In the genomic region with DNA sequence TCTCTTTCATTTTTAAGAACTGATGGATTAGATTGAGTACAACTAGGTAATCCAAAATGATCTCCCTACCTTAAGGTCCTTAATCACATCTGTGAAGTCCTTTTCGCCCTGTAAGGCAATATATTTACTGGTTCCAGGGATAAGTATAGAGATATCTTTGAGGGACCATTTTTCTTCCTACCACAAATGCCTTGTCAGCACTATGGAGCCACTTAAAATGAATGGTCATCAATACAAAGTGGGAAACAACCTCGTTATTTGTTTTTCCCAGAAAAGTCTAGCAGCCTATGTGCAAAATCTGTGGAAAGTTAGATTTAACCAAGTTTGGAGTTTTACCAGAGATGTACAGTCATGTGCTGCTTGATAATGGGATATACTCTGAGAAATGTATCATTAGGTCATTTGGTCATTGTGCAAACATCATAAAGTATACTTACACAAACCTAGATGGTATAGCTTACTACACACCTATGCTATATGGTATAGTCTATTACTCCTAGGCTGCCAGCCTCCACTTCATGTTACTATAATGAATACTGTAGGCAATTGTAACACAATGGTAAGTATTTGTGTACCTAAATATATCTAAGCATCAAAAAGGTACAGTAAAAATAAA, we compare ENCODE assay signal across 30 cellular contexts.
"Had no signal": no experiment of that assay in that cellular context is flagged by ENCODE, and none has a peak within 500 bp of the region (broad histone marks: within the 10 kb centered on the region; RNA-seq: fewer than 3 reads in every experiment).

No MANE protein-coding gene starts in this region.

- H3K27me3 Mint-ChIP-seq: activated CD4-positive, alpha-beta memory T cell treated with anti-CD3 and anti-CD28 coated beads for 36 hours; activated CD4-positive, alpha-beta T cell treated with anti-CD3 and anti-CD28 coated beads for 36 hours; activated CD4-positive, alpha-beta T cell treated with anti-CD3 and anti-CD28 coated beads, Interleukin-2, amount 10 ng/mL, durations not matched to agents 24 days and 14 days; activated CD8-positive, alpha-beta memory T cell treated with anti-CD3 and anti-CD28 coated beads, Interleukin-2, amount 10 ng/mL, durations not matched to agents 7 days and 5 days; activated naive CD4-positive, alpha-beta T cell treated with anti-CD3 and anti-CD28 coated beads, Interleukin-2, amount 10 ng/mL, durations not matched to agents 7 days and 5 days; activated naive CD8-positive, alpha-beta T cell treated with anti-CD3 and anti-CD28 coated beads, Interleukin-2, amount 10 ng/mL, durations not matched to agents 7 days and 5 days; central memory CD8-positive, alpha-beta T cell; dendritic cell treated with granulocyte-macrophage colony-stimulating factor and Interleukin-4, amounts not matched to agents 40 ng/mL and 50 ng/mL, for 4 days had no signal

- H3K36me3 ChIP-seq: ascending aorta, brain microvascular endothelial cell had no signal

- DNase-seq: activated CD4-positive, alpha-beta memory T cell treated with anti-CD3 and anti-CD28 coated beads for 36 hours; activated CD4-positive, alpha-beta T cell treated with anti-CD3 and anti-CD28 coated beads for 36 hours; activated CD4-positive, alpha-beta T cell treated with anti-CD3 and anti-CD28 coated beads, Interleukin-2, amount 10 ng/mL, durations not matched to agents 24 days and 14 days; activated CD4-positive, CD25-positive, alpha-beta regulatory T cell; activated CD4-positive, CD25-positive, alpha-beta regulatory T cell treated with anti-CD3 and anti-CD28 coated beads, Interleukin-2, amount 50 U/mL, for 72 hours; activated CD8-positive, alpha-beta memory T cell treated with anti-CD3 and anti-CD28 coated beads, Interleukin-2, amount 10 ng/mL, durations not matched to agents 7 days and 5 days; activated CD8-positive, alpha-beta memory T cell treated with anti-CD3 and anti-CD28 coated beads, Interleukin-2, amount 50 U/mL, for 4 hours; activated CD8-positive, alpha-beta T cell treated with anti-CD3 and anti-CD28 coated beads, Interleukin-2, amount 10 ng/mL, durations not matched to agents 7 days and 5 days; activated gamma-delta T cell; activated naive CD4-positive, alpha-beta T cell; activated naive CD4-positive, alpha-beta T cell treated with anti-CD3 and anti-CD28 coated beads, Interleukin-2, amount 10 ng/mL, durations not matched to agents 7 days and 5 days; activated naive CD8-positive, alpha-beta T cell treated with anti-CD3 and anti-CD28 coated beads, Interleukin-2, amount 10 ng/mL, durations not matched to agents 7 days and 5 days; activated T-cell treated with anti-CD3 and anti-CD28 coated beads, Interleukin-2, amount 50 U/mL, for 1 hour; activated T-cell treated with anti-CD3 and anti-CD28 coated beads, Interleukin-2, amount 50 U/mL, for 48 hours; brain microvascular endothelial cell; dorsolateral prefrontal cortex; effector memory CD4-positive, alpha-beta T cell; endodermal cell; foreskin fibroblast; head of caudate nucleus; T-helper 2 cell had no signal

- H3K27ac Mint-ChIP-seq: activated CD4-positive, alpha-beta memory T cell treated with anti-CD3 and anti-CD28 coated beads for 36 hours; activated CD4-positive, alpha-beta T cell treated with anti-CD3 and anti-CD28 coated beads for 36 hours; activated CD4-positive, alpha-beta T cell treated with anti-CD3 and anti-CD28 coated beads, Interleukin-2, amount 10 ng/mL, durations not matched to agents 24 days and 14 days; activated CD8-positive, alpha-beta memory T cell treated with anti-CD3 and anti-CD28 coated beads, Interleukin-2, amount 10 ng/mL, durations not matched to agents 7 days and 5 days; activated CD8-positive, alpha-beta T cell treated with anti-CD3 and anti-CD28 coated beads, Interleukin-2, amount 10 ng/mL, durations not matched to agents 7 days and 5 days; activated naive CD4-positive, alpha-beta T cell treated with anti-CD3 and anti-CD28 coated beads, Interleukin-2, amount 10 ng/mL, durations not matched to agents 7 days and 5 days; activated naive CD4-positive, alpha-beta T cell treated with anti-CD3 and anti-CD28 coated beads, Interleukin-2, amount 50 U/mL, for 72 hours; activated naive CD8-positive, alpha-beta T cell treated with anti-CD3 and anti-CD28 coated beads, Interleukin-2, amount 10 ng/mL, durations not matched to agents 7 days and 5 days; activated T-helper 1 cell treated with anti-CD3 and anti-CD28 coated beads, Interleukin-12 subunit alpha, Interleukin-12 subunit beta, Interleukin-2, Interleukin-4 antibody, amounts not matched to agents 30 ng/mL and 10 ng/mL and 1 ng/mL, durations not matched to agents 14 hours and 24 hours and 36 hours; dendritic cell treated with granulocyte-macrophage colony-stimulating factor and Interleukin-4, amounts not matched to agents 40 ng/mL and 50 ng/mL, for 4 days; endodermal cell had no signal

- ATAC-seq: activated CD4-positive, alpha-beta T cell treated with anti-CD3 and anti-CD28 coated beads for 36 hours; activated CD8-positive, alpha-beta memory T cell treated with anti-CD3 and anti-CD28 coated beads, Interleukin-2, amount 10 ng/mL, durations not matched to agents 7 days and 5 days; activated CD8-positive, alpha-beta T cell treated with anti-CD3 and anti-CD28 coated beads, Interleukin-2, amount 10 ng/mL, durations not matched to agents 7 days and 5 days; activated naive CD4-positive, alpha-beta T cell treated with anti-CD3 and anti-CD28 coated beads, Interleukin-2, amount 50 U/mL, for 72 hours; esophagus mucosa had no signal

- H3K36me3 Mint-ChIP-seq: activated CD4-positive, alpha-beta memory T cell treated with anti-CD3 and anti-CD28 coated beads for 36 hours; activated CD8-positive, alpha-beta memory T cell treated with anti-CD3 and anti-CD28 coated beads, Interleukin-2, amount 10 ng/mL, durations not matched to agents 7 days and 5 days; activated naive CD4-positive, alpha-beta T cell treated with anti-CD3 and anti-CD28 coated beads, Interleukin-2, amount 10 ng/mL, durations not matched to agents 7 days and 5 days; activated naive CD4-positive, alpha-beta T cell treated with anti-CD3 and anti-CD28 coated beads, Interleukin-2, amount 50 U/mL, for 72 hours; activated naive CD8-positive, alpha-beta T cell treated with anti-CD3 and anti-CD28 coated beads, Interleukin-2, amount 10 ng/mL, durations not matched to agents 7 days and 5 days had no signal

- H3K4me1 Mint-ChIP-seq: activated CD4-positive, alpha-beta T cell treated with anti-CD3 and anti-CD28 coated beads for 36 hours; activated CD4-positive, alpha-beta T cell treated with anti-CD3 and anti-CD28 coated beads, Interleukin-2, amount 10 ng/mL, durations not matched to agents 24 days and 14 days; activated CD8-positive, alpha-beta memory T cell treated with anti-CD3 and anti-CD28 coated beads, Interleukin-2, amount 10 ng/mL, durations not matched to agents 7 days and 5 days; activated naive CD4-positive, alpha-beta T cell treated with anti-CD3 and anti-CD28 coated beads, Interleukin-2, amount 10 ng/mL, durations not matched to agents 7 days and 5 days; activated naive CD8-positive, alpha-beta T cell treated with anti-CD3 and anti-CD28 coated beads, Interleukin-2, amount 10 ng/mL, durations not matched to agents 7 days and 5 days; central memory CD8-positive, alpha-beta T cell; endodermal cell had no signal

- H3K4me3 ChIP-seq: ascending aorta, coronary artery, dorsolateral prefrontal cortex had no signal

- H3K27ac ChIP-seq: ascending aorta, brain microvascular endothelial cell, coronary artery, dorsolateral prefrontal cortex had no signal

- H3K4me3 Mint-ChIP-seq: activated CD4-positive, alpha-beta memory T cell treated with anti-CD3 and anti-CD28 coated beads for 36 hours; activated CD4-positive, alpha-beta T cell treated with anti-CD3 and anti-CD28 coated beads for 36 hours; activated CD4-positive, alpha-beta T cell treated with anti-CD3 and anti-CD28 coated beads, Interleukin-2, amount 10 ng/mL, durations not matched to agents 24 days and 14 days; activated CD8-positive, alpha-beta memory T cell treated with anti-CD3 and anti-CD28 coated beads, Interleukin-2, amount 10 ng/mL, durations not matched to agents 7 days and 5 days; activated CD8-positive, alpha-beta T cell treated with anti-CD3 and anti-CD28 coated beads, Interleukin-2, amount 10 ng/mL, durations not matched to agents 7 days and 5 days; activated naive CD4-positive, alpha-beta T cell treated with anti-CD3 and anti-CD28 coated beads, Interleukin-2, amount 10 ng/mL, durations not matched to agents 7 days and 5 days; activated naive CD8-positive, alpha-beta T cell treated with anti-CD3 and anti-CD28 coated beads, Interleukin-2, amount 10 ng/mL, durations not matched to agents 7 days and 5 days; activated T-helper 1 cell treated with anti-CD3 and anti-CD28 coated beads, Interleukin-12 subunit alpha, Interleukin-12 subunit beta, Interleukin-2, Interleukin-4 antibody, amounts not matched to agents 30 ng/mL and 10 ng/mL and 1 ng/mL, durations not matched to agents 14 hours and 24 hours and 36 hours; central memory CD8-positive, alpha-beta T cell; dendritic cell treated with granulocyte-macrophage colony-stimulating factor and Interleukin-4, amounts not matched to agents 40 ng/mL and 50 ng/mL, for 4 days; endodermal cell had no signal

- H3K27me3 ChIP-seq: ascending aorta, brain microvascular endothelial cell, dorsolateral prefrontal cortex had no signal

- FAIRE-seq: bronchial epithelial cell, frontal cortex had no signal

- H3K9me3 ChIP-seq: ascending aorta had no signal

- H3K4me1 ChIP-seq: ascending aorta had no signal

- H3K9me3 Mint-ChIP-seq: activated CD4-positive, alpha-beta T cell treated with anti-CD3 and anti-CD28 coated beads, Interleukin-2, amount 10 ng/mL, durations not matched to agents 24 days and 14 days had no signal
